ENCODE assay signal across 9 cellular contexts in genomic region chr11:109970516-109971183, GRCh38.
A peak's percentile ranks its signal among the peaks of the same experiment; 100 is the strongest.
DNase-seq lines count a peak whose midpoint lies in the region; ATAC-seq and TF ChIP-seq lines count a peak whose summit lies in the region.
"Had no signal": no experiment of that assay in that cellular context is flagged by ENCODE, and none has a peak within 500 bp of the region (broad histone marks: within the 10 kb centered on the region; RNA-seq: fewer than 3 reads in every experiment).

No MANE protein-coding gene starts in this region.

- intact Hi-C loops in lower leg skin (cut with DNase I; ENCODE audit: low total_unique reads): no loop called here
- intact Hi-C loops in naive thymus-derived CD4-positive, alpha-beta T cell (cut with micrococcal nuclease): loop anchor here in 1 of 2 donors (2.0 kb wide), 1 partner anchor 14 kb away; no protein-coding TSS in a partner anchor

- CTCF ChIA-PET in naive thymus-derived CD4-positive, alpha-beta T cell (lab: Charles Lee): no interaction called here

- peak overlapping the region; percentile 17 for H3K4me3 Mint-ChIP-seq in natural killer cell treated with Interleukin-12 subunit alpha and Interleukin-12 subunit beta and Interleukin-15 and Interleukin-18, amount 100 ng/mL, for 72 hours
- H3K4me3 Mint-ChIP-seq in naive thymus-derived CD4-positive, alpha-beta T cell: peak overlapping the region in 2 of 10 donors; percentile 36 to 67

- peaks cover 2% of the 10 kb centered on the region for H3K9me3 Mint-ChIP-seq in natural killer cell treated with Interleukin-12 subunit alpha and Interleukin-12 subunit beta and Interleukin-15 and Interleukin-18, amount 100 ng/mL, for 72 hours
- peaks cover 0 to 7% (median 0%) of the 10 kb centered on the region in 11 donors for H3K9me3 Mint-ChIP-seq in naive thymus-derived CD4-positive, alpha-beta T cell

- POLR2A ChIA-PET in naive thymus-derived CD4-positive, alpha-beta T cell (lab: Charles Lee): no interaction called here

- no peak overlapping the region for H3K27ac Mint-ChIP-seq in natural killer cell treated with Interleukin-12 subunit alpha and Interleukin-12 subunit beta and Interleukin-15 and Interleukin-18, amount 100 ng/mL, for 72 hours
- H3K27ac Mint-ChIP-seq in naive thymus-derived CD4-positive, alpha-beta T cell: peak overlapping the region in 1 of 9 donors; percentile 68

- H3K4me1 Mint-ChIP-seq in natural killer cell treated with Interleukin-12 subunit alpha and Interleukin-12 subunit beta and Interleukin-15 and Interleukin-18, amount 100 ng/mL, for 72 hours (ENCODE audit: low read depth in 2 of 2): peaks cover 8% of the 10 kb centered on the region in 2 donors
- peaks cover 0 to 28% (median 6%) of the 10 kb centered on the region in 7 donors for H3K4me1 Mint-ChIP-seq in naive thymus-derived CD4-positive, alpha-beta T cell

- ATAC-seq in GM18873 (IDR thresholded peaks at IDR 0.05; ENCODE audit: low FRiP score, unreplicated experiment): peak; percentile 59
- ATAC-seq in GM21737 (IDR thresholded peaks at IDR 0.05; ENCODE audit: unreplicated experiment): peak; percentile 48
- ATAC-seq in HG03521 (IDR thresholded peaks at IDR 0.05; ENCODE audit: unreplicated experiment): peak; percentile 44
- ATAC-seq in natural killer cell treated with Interleukin-12 subunit alpha and Interleukin-12 subunit beta and Interleukin-15 and Interleukin-18, amount 100 ng/mL, for 72 hours: peak in 1 of 2 donors; percentile 57
- ATAC-seq in naive thymus-derived CD4-positive, alpha-beta T cell: no peak

- no peaks in the 10 kb centered on the region for H3K9me3 ChIP-seq in naive thymus-derived CD4-positive, alpha-beta T cell (ENCODE audit: control insufficient read depth in 2 of 3, low read length in 3 of 3)
- H3K9me3 ChIP-seq: stomach had no signal

- no peak for DNase-seq in natural killer cell treated with Interleukin-12 subunit alpha and Interleukin-12 subunit beta and Interleukin-15 and Interleukin-18, amount 100 ng/mL, for 72 hours (ENCODE audit: low spot score)
- DNase-seq in lower leg skin (ENCODE audit: low spot score in 2 of 2) (no peak), GM03348 (ENCODE audit: low spot score) (no peak)
- DNase-seq in activated CD4-positive, alpha-beta T cell treated with anti-CD3 and anti-CD28 coated beads for 4 hours: no peak
- no peak for DNase-seq in naive thymus-derived CD4-positive, alpha-beta T cell
- DNase-seq: stomach had no signal

- TF ChIP-seq POLR2A in lower leg skin (IDR thresholded peaks at IDR 0.05): no peak

- H3K4me1 ChIP-seq in naive thymus-derived CD4-positive, alpha-beta T cell (ENCODE audit: control insufficient read depth in 2 of 2, insufficient read depth in 2 of 2, low read length in 2 of 2): no peaks in the 10 kb centered on the region

- H3K36me3 ChIP-seq in naive thymus-derived CD4-positive, alpha-beta T cell (ENCODE audit: control insufficient read depth in 2 of 3, insufficient read depth in 3 of 3, low read length in 3 of 3): no peaks in the 10 kb centered on the region
- H3K36me3 ChIP-seq: stomach had no signal

- WGBS in lower leg skin, 2 donors: 78% methylated on average over 9 of the region's 9 CpGs

- no peak overlapping the region for H3K27ac ChIP-seq in naive thymus-derived CD4-positive, alpha-beta T cell (ENCODE audit: low read depth, low read length)
- H3K27ac ChIP-seq: stomach had no signal

- no peak for TF ChIP-seq CTCF in lower leg skin (IDR thresholded peaks at IDR 0.05)

- H3K27me3 ChIP-seq in naive thymus-derived CD4-positive, alpha-beta T cell (ENCODE audit: control insufficient read depth in 2 of 2, insufficient read depth in 2 of 2, low read length in 2 of 2): no peaks in the 10 kb centered on the region
- H3K27me3 ChIP-seq: stomach had no signal

- H3K36me3 Mint-ChIP-seq in natural killer cell treated with Interleukin-12 subunit alpha and Interleukin-12 subunit beta and Interleukin-15 and Interleukin-18, amount 100 ng/mL, for 72 hours: no peaks in the 10 kb centered on the region
- H3K36me3 Mint-ChIP-seq in naive thymus-derived CD4-positive, alpha-beta T cell: peaks cover 0 to 4% (median 0%) of the 10 kb centered on the region in 5 donors

- no peak overlapping the region for H3K4me3 ChIP-seq in lower leg skin (ENCODE audit: low read depth, poor library complexity, severe bottlenecking)
- no peak overlapping the region for H3K4me3 ChIP-seq in naive thymus-derived CD4-positive, alpha-beta T cell (ENCODE audit: low read length)
- H3K4me3 ChIP-seq: stomach had no signal

- peaks cover 0 to 7% of the 10 kb centered on the region in 2 donors for H3K27me3 Mint-ChIP-seq in natural killer cell treated with Interleukin-12 subunit alpha and Interleukin-12 subunit beta and Interleukin-15 and Interleukin-18, amount 100 ng/mL, for 72 hours
- H3K27me3 Mint-ChIP-seq in naive thymus-derived CD4-positive, alpha-beta T cell: peaks cover 0 to 23% (median 6%) of the 10 kb centered on the region in 5 donors
